In genomic region chr13:37682496-37682895, GRCh38 we compare ENCODE assay signal across 21 cellular contexts.
DNase-seq lines count a peak whose midpoint lies in the region; ATAC-seq and TF ChIP-seq lines count a peak whose summit lies in the region.
"Had no signal": no experiment of that assay in that cellular context is flagged by ENCODE, and none has a peak within 500 bp of the region (broad histone marks: within the 10 kb centered on the region; RNA-seq: fewer than 3 reads in every experiment).

No MANE protein-coding gene starts in this region.

- no peak overlapping the region for H3T11ph ChIP-seq in H9 (ENCODE audit: low read length)

- H4K91ac ChIP-seq in H9 (ENCODE audit: insufficient read length, low read depth, low read length) = no peak overlapping the region

- no CpG with 5 or more reads among the region's 3 CpGs for WGBS in H9 (ENCODE audit: extremely low coverage, insufficient read length, low lambda C conversion rate)
- 78 to 87% methylated on average over 1 to 3 of the region's 3 CpGs for WGBS in endodermal cell (ENCODE audit: insufficient coverage in 1 of 2, insufficient read length in 1 of 2), 2 experiments
- 80 to 90% methylated on average over 3 of the region's 3 CpGs for WGBS in transverse colon (ENCODE audit: low coverage in 1 of 2), 2 donors
- WGBS in sigmoid colon, 2 donors = 83 to 90% methylated on average over 3 of the region's 3 CpGs

- no peaks in the 10 kb centered on the region for H3K36me3 ChIP-seq in endodermal cell (ENCODE audit: control insufficient read depth, insufficient read depth, low read length)
- H3K36me3 ChIP-seq in transverse colon = no peaks in the 10 kb centered on the region
- H3K36me3 ChIP-seq in sigmoid colon = no peaks in the 10 kb centered on the region
- H3K36me3 ChIP-seq: breast epithelium, HAP-1 had no signal

- TF ChIP-seq CTCF in H9 (conservative IDR thresholded peaks at IDR 0.05) = no peak
- TF ChIP-seq CTCF in endodermal cell (conservative IDR thresholded peaks at IDR 0.05) = no peak
- no peak for TF ChIP-seq CTCF in nephron progenitor cell (IDR thresholded peaks at IDR 0.05)
- TF ChIP-seq CTCF in transverse colon (IDR thresholded peaks at IDR 0.05) = no peak
- no peak for TF ChIP-seq CTCF in sigmoid colon (IDR thresholded peaks at IDR 0.05)

- H2BK5ac ChIP-seq in H9 (ENCODE audit: insufficient read length, low read length) = no peak overlapping the region

- TF ChIP-seq POLR2A in transverse colon (IDR thresholded peaks at IDR 0.05) (no peak), sigmoid colon (IDR thresholded peaks at IDR 0.05) (no peak)

- no peaks in the 10 kb centered on the region for H3K79me1 ChIP-seq in H9 (ENCODE audit: insufficient read depth, low read depth, low read length, poor library complexity, severe bottlenecking)

- H2BK20ac ChIP-seq in H9 (ENCODE audit: low read depth, low read length, poor library complexity, severe bottlenecking) = no peak overlapping the region

- H3K4me1 Mint-ChIP-seq in H9 = peaks cover 17 to 21% of the 10 kb centered on the region in 2 experiments
- H3K4me1 Mint-ChIP-seq in endodermal cell = peaks cover 36% of the 10 kb centered on the region
- H3K4me1 Mint-ChIP-seq in nephron progenitor cell = peaks cover 36% of the 10 kb centered on the region
- H3K4me1 Mint-ChIP-seq in naive thymus-derived CD8-positive, alpha-beta T cell = no peaks in the 10 kb centered on the region
- H3K4me1 Mint-ChIP-seq: activated naive CD4-positive, alpha-beta T cell treated with anti-CD3 and anti-CD28 coated beads, Interleukin-2, amount 10 ng/mL, durations not matched to agents 7 days and 5 days; activated T-helper 17 cell treated with anti-CD3 and anti-CD28 coated beads, Interleukin-2, amount 50 U/mL, for 72 hours; stimulated activated naive B cell treated with anti-CD40 and anti-IgM and Interleukin-4, amounts not matched to agents 10 μg/mL and 1 μg/mL and 100 μg/mL, for 72 hours had no signal

- H2BK120ac ChIP-seq in H9 (ENCODE audit: low read depth, low read length, poor library complexity, severe bottlenecking) = no peak overlapping the region

- H3K9ac ChIP-seq in H9 (ENCODE audit: extremely low read depth, insufficient read length, low read length) = no peak overlapping the region
- no peak overlapping the region for H3K9ac ChIP-seq in endodermal cell (ENCODE audit: extremely low read depth, low read length, poor library complexity, severe bottlenecking)

- H3K9me3 Mint-ChIP-seq in H9 = no peaks in the 10 kb centered on the region
- no peaks in the 10 kb centered on the region for H3K9me3 Mint-ChIP-seq in endodermal cell
- no peaks in the 10 kb centered on the region for H3K9me3 Mint-ChIP-seq in nephron progenitor cell
- peaks cover 0 to 4% (median 0%) of the 10 kb centered on the region in 9 donors for H3K9me3 Mint-ChIP-seq in naive thymus-derived CD8-positive, alpha-beta T cell
- H3K9me3 Mint-ChIP-seq: activated CD8-positive, alpha-beta T cell treated with anti-CD3 and anti-CD28 coated beads for 36 hours; activated T-helper 17 cell treated with anti-CD3 and anti-CD28 coated beads, Interleukin-2, amount 50 U/mL, for 72 hours; stimulated activated naive B cell treated with anti-CD40 and anti-IgM and Interleukin-4, amounts not matched to agents 10 μg/mL and 1 μg/mL and 100 μg/mL, for 72 hours had no signal

- H3K27ac Mint-ChIP-seq in H9 (peak overlapping the region in 2 of 3 experiments; percentile 17 to 51; a peak in 1 of 7 replicates), endodermal cell (peak overlapping the region; percentile 19), nephron progenitor cell (peak overlapping the region; percentile 97)
- H3K27ac Mint-ChIP-seq in naive thymus-derived CD8-positive, alpha-beta T cell = no peak overlapping the region
- H3K27ac Mint-ChIP-seq: activated CD8-positive, alpha-beta T cell treated with anti-CD3 and anti-CD28 coated beads for 36 hours; activated naive CD4-positive, alpha-beta T cell treated with anti-CD3 and anti-CD28 coated beads, Interleukin-2, amount 10 ng/mL, durations not matched to agents 7 days and 5 days; activated T-helper 17 cell treated with anti-CD3 and anti-CD28 coated beads, Interleukin-2, amount 50 U/mL, for 72 hours; stimulated activated naive B cell treated with anti-CD40 and anti-IgM and Interleukin-4, amounts not matched to agents 10 μg/mL and 1 μg/mL and 100 μg/mL, for 72 hours had no signal

- H3K4ac ChIP-seq in H9 (ENCODE audit: low read depth, low read length) = no peak overlapping the region

- in situ Hi-C loops in transverse colon (cut with MboI; ENCODE audit: low pct_ligation_motif_present in 1 of 4, low pct_unique_long_range_greater_than_20kb in 1 of 4, low sequenced_read_pairs in 3 of 4) = no loop called here

- H4K5ac ChIP-seq in H9 (ENCODE audit: insufficient read length, low read depth, low read length) = no peak overlapping the region

- no peak overlapping the region for H3K56ac ChIP-seq in H9 (ENCODE audit: insufficient read length, low read depth, low read length)

- H2AK5ac ChIP-seq in H9 (ENCODE audit: insufficient read length, low read length) = no peak overlapping the region

- no peak overlapping the region for H4K8ac ChIP-seq in H9 (replicated peaks; ENCODE audit: insufficient read length, low read depth, low read length)

- H2BK15ac ChIP-seq in H9 (ENCODE audit: low read depth, low read length) = no peak overlapping the region

- H3K36me3 Mint-ChIP-seq in H9 (ENCODE audit: insufficient read depth in 1 of 3, low read depth in 3 of 3) = 0 out of 7 replicates have a peak, but pooled peaks cover 0 to 2% (median 0%) of the 10 kb centered on the region in 3 experiments
- H3K36me3 Mint-ChIP-seq in endodermal cell (ENCODE audit: low read depth) = peaks cover 8% of the 10 kb centered on the region
- no peaks in the 10 kb centered on the region for H3K36me3 Mint-ChIP-seq in nephron progenitor cell (ENCODE audit: low read depth)
- no peaks in the 10 kb centered on the region for H3K36me3 Mint-ChIP-seq in naive thymus-derived CD8-positive, alpha-beta T cell
- H3K36me3 Mint-ChIP-seq: activated naive CD4-positive, alpha-beta T cell treated with anti-CD3 and anti-CD28 coated beads, Interleukin-2, amount 10 ng/mL, durations not matched to agents 7 days and 5 days; stimulated activated naive B cell treated with anti-CD40 and anti-IgM and Interleukin-4, amounts not matched to agents 10 μg/mL and 1 μg/mL and 100 μg/mL, for 72 hours had no signal

- no peak overlapping the region for H3K18ac ChIP-seq in H9 (ENCODE audit: insufficient read length, low read depth, low read length)

- ATAC-seq in naive thymus-derived CD8-positive, alpha-beta T cell = no peak
- ATAC-seq: activated CD8-positive, alpha-beta T cell treated with anti-CD3 and anti-CD28 coated beads for 36 hours; activated T-helper 17 cell treated with anti-CD3 and anti-CD28 coated beads, Interleukin-2, amount 50 U/mL, for 72 hours; left cardiac atrium; stimulated activated naive B cell treated with anti-CD40 and anti-IgM and Interleukin-4, amounts not matched to agents 10 μg/mL and 1 μg/mL and 100 μg/mL, for 72 hours had no signal

- no peaks in the 10 kb centered on the region for H3K27me3 Mint-ChIP-seq in H9 (ENCODE audit: low read depth)
- no peaks in the 10 kb centered on the region for H3K27me3 Mint-ChIP-seq in endodermal cell (ENCODE audit: insufficient read depth)
- H3K27me3 Mint-ChIP-seq in nephron progenitor cell (ENCODE audit: low read depth, poor library complexity) = peaks cover 4% of the 10 kb centered on the region
- no peaks in the 10 kb centered on the region for H3K27me3 Mint-ChIP-seq in naive thymus-derived CD8-positive, alpha-beta T cell
- H3K27me3 Mint-ChIP-seq: activated CD8-positive, alpha-beta T cell treated with anti-CD3 and anti-CD28 coated beads for 36 hours; activated naive CD4-positive, alpha-beta T cell treated with anti-CD3 and anti-CD28 coated beads, Interleukin-2, amount 10 ng/mL, durations not matched to agents 7 days and 5 days; activated T-helper 17 cell treated with anti-CD3 and anti-CD28 coated beads, Interleukin-2, amount 50 U/mL, for 72 hours; stimulated activated naive B cell treated with anti-CD40 and anti-IgM and Interleukin-4, amounts not matched to agents 10 μg/mL and 1 μg/mL and 100 μg/mL, for 72 hours had no signal

- H2BK12ac ChIP-seq in H9 (ENCODE audit: insufficient read length, low read depth, low read length) = no peak overlapping the region

- H3K9me3 ChIP-seq in H9 (ENCODE audit: control insufficient read depth, low read depth, low read length) (no peaks in the 10 kb centered on the region), endodermal cell (ENCODE audit: control insufficient read depth, low read length) (no peaks in the 10 kb centered on the region), transverse colon (no peaks in the 10 kb centered on the region), sigmoid colon (no peaks in the 10 kb centered on the region)
- H3K9me3 ChIP-seq: breast epithelium, HAP-1 had no signal

- H3K4me3 ChIP-seq in endodermal cell (ENCODE audit: low read length) = no peak overlapping the region
- H3K4me3 ChIP-seq in transverse colon = no peak overlapping the region
- no peak overlapping the region for H3K4me3 ChIP-seq in sigmoid colon
- H3K4me3 ChIP-seq: breast epithelium, HAP-1 had no signal

- H3K23ac ChIP-seq in H9 (ENCODE audit: insufficient read length, low read depth, low read length) = no peak overlapping the region

- no peak overlapping the region for H2AFZ ChIP-seq in H9 (ENCODE audit: low read length)

- H3K27ac ChIP-seq in H9 (ENCODE audit: insufficient read length, low read depth, low read length) = no peak overlapping the region
- H3K27ac ChIP-seq in endodermal cell (ENCODE audit: low read depth, low read length) = peak overlapping the region; percentile 61
- H3K27ac ChIP-seq in transverse colon = peak overlapping the region in 3 of 4 donors; percentile 13 to 59 (median 49)
- no peak overlapping the region for H3K27ac ChIP-seq in sigmoid colon
- H3K27ac ChIP-seq: breast epithelium had no signal

- POLR2A ChIA-PET in naive thymus-derived CD8-positive, alpha-beta T cell (lab: Charles Lee) = no interaction called here

- intact Hi-C loops in transverse colon (cut with DNase I; ENCODE audit: low total_unique reads) = no loop called here
- intact Hi-C loops in sigmoid colon (cut with DNase I) = no loop called here

- H3K79me2 ChIP-seq in H9 (ENCODE audit: insufficient read depth, low read length) = no peaks in the 10 kb centered on the region

- no peaks in the 10 kb centered on the region for H4K20me1 ChIP-seq in H9 (ENCODE audit: control insufficient read depth, insufficient read depth, insufficient read length)

- H3K4me2 ChIP-seq in H9 (ENCODE audit: insufficient read depth, insufficient read length, low read length) = no peak overlapping the region

- TF ChIP-seq EP300 in transverse colon (IDR thresholded peaks at IDR 0.05; ENCODE audit: low read depth) (no peak), sigmoid colon (IDR thresholded peaks at IDR 0.05) (no peak)

- no peak for DNase-seq in H9
- no peak for DNase-seq in endodermal cell
- DNase-seq in nephron progenitor cell = no peak
- no peak for DNase-seq in transverse colon
- no peak for DNase-seq in sigmoid colon
- DNase-seq in AML-193 (lab: John Stamatoyannopoulos, UW) = no peak
- DNase-seq in naive thymus-derived CD8-positive, alpha-beta T cell = no peak
- DNase-seq in activated T-cell treated with anti-CD3 and anti-CD28 coated beads, Interleukin-2, amount 50 U/mL, for 48 hours = no peak
- DNase-seq: activated CD8-positive, alpha-beta T cell treated with anti-CD3 and anti-CD28 coated beads for 36 hours; activated naive CD4-positive, alpha-beta T cell treated with anti-CD3 and anti-CD28 coated beads, Interleukin-2, amount 10 ng/mL, durations not matched to agents 7 days and 5 days; hypothalamus; left cardiac atrium; NCI-H1694 treated with DMSO at 0.1 percent for 48 hours; NCI-H446; NCI-H774; nucleus accumbens; SIG-M5; stimulated activated naive B cell treated with anti-CD40 and anti-IgM and Interleukin-4, amounts not matched to agents 10 μg/mL and 1 μg/mL and 100 μg/mL, for 72 hours had no signal

- H3K27me3 ChIP-seq in H9 (ENCODE audit: insufficient read depth, low read length) (no peaks in the 10 kb centered on the region), endodermal cell (ENCODE audit: control insufficient read depth, insufficient read depth, low read length, poor library complexity, severe bottlenecking) (no peaks in the 10 kb centered on the region), transverse colon (no peaks in the 10 kb centered on the region), sigmoid colon (no peaks in the 10 kb centered on the region)
- H3K27me3 ChIP-seq: breast epithelium had no signal

- H3K4me1 ChIP-seq in H9 (ENCODE audit: insufficient read depth, low read length) (no peaks in the 10 kb centered on the region), endodermal cell (ENCODE audit: control insufficient read depth, insufficient read depth, low read length) (peaks cover 11% of the 10 kb centered on the region), transverse colon (no peaks in the 10 kb centered on the region), sigmoid colon (peaks cover 0 to 6% (median 2%) of the 10 kb centered on the region in 4 donors)
- H3K4me1 ChIP-seq: breast epithelium, HAP-1 had no signal

- no peak overlapping the region for H3K14ac ChIP-seq in H9 (ENCODE audit: insufficient read depth, low read length)

- H3K4me3 Mint-ChIP-seq in H9 (no peak overlapping the region), endodermal cell (no peak overlapping the region), nephron progenitor cell (no peak overlapping the region)
- H3K4me3 Mint-ChIP-seq in naive thymus-derived CD8-positive, alpha-beta T cell = no peak overlapping the region
- H3K4me3 Mint-ChIP-seq: activated CD8-positive, alpha-beta T cell treated with anti-CD3 and anti-CD28 coated beads for 36 hours; activated naive CD4-positive, alpha-beta T cell treated with anti-CD3 and anti-CD28 coated beads, Interleukin-2, amount 10 ng/mL, durations not matched to agents 7 days and 5 days; activated T-helper 17 cell treated with anti-CD3 and anti-CD28 coated beads, Interleukin-2, amount 50 U/mL, for 72 hours; stimulated activated naive B cell treated with anti-CD40 and anti-IgM and Interleukin-4, amounts not matched to agents 10 μg/mL and 1 μg/mL and 100 μg/mL, for 72 hours had no signal

- no peaks in the 10 kb centered on the region for H3K23me2 ChIP-seq in H9 (ENCODE audit: insufficient read length, low read depth, low read length, poor library complexity, severe bottlenecking)

Comparison
In these comparisons a context has a peak if more than half of its experiments do, and no peak if none do; other contexts are left out.
1. H3K27ac ChIP-seq: peak in endodermal cell (single experiment) and transverse colon (3 of 4); none in H9 (single experiment) and sigmoid colon (0 of 4).
2. H3K27ac Mint-ChIP-seq: peak in H9 (2 of 3), endodermal cell (single experiment) and nephron progenitor cell (single experiment); none in naive thymus-derived CD8-positive, alpha-beta T cell (0 of 10).